In the genomic region with DNA sequence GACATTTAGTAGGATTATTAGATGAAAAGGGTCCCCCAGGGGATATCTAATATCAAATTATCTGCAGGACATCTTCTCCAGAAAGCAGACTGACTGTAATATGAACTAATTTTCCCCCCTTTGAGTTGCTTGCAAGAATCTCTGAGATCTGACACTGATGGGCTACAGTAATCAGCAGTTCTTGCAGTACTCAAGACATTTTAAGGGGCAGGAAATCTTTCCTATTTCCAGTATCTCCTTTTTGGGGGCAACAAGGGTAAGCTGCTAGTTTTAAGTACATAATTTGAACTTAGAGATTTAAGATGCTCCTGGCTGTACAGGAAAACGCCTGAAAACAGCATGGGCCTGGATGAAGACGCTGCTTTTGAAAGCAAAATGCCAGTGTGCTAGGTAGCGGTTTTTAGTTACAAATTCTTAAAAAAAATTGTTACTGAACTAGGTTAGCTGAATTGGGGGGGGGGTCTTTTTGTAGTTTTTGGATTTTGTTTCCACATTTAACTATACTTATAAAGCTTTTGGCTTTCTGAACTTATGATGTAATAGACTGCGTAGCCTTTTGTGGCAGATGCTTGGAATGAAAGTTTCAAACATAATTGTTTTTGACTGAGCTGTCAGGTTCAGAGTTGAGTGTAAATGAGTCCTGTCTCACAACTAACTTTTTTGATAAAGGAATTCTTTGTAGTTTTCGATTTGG, we compare ENCODE assay signal across 8 cellular contexts. TPM values are rescaled to one million over a fixed set of nuclear protein-coding genes. Genes with fewer than 3 reads are reported as not detected.
DNase-seq lines count a peak whose midpoint lies in the region; ATAC-seq and TF ChIP-seq lines count a peak whose summit lies in the region.

No MANE protein-coding gene starts in this region.

- 71 to 76% (median 74%) methylated on average over 5 of the region's 5 CpGs for WGBS in heart left ventricle, 4 donors
- no CpG with 5 or more reads among the region's 5 CpGs for whole genome bisulfite sequencing in mesendoderm (ENCODE audit: extremely low coverage, insufficient coverage, low lambda C conversion rate)

- intact Hi-C loops in heart left ventricle (cut with DNase I) (loop anchor here in 9 of 10 donors (2.0 to 10.0 kb wide), 12 partner anchors 51 to 372 kb away; a partner anchor contains a TSS), Right ventricle myocardium superior (cut with DNase I) (loop anchor here (5.0 to 10.0 kb wide), 2 partner anchors 121 to 372 kb away; no protein-coding TSS in a partner anchor), breast epithelium (cut with DNase I; ENCODE audit: low total_unique reads) (no loop called here), upper lobe of right lung (cut with DNase I) (no loop called here)

- ATAC-seq in heart left ventricle, result no peak
- no peak for ATAC-seq in Right ventricle myocardium superior (ENCODE audit: poor library complexity)
- no peak for ATAC-seq in upper lobe of right lung
- ATAC-seq in GM21737 (IDR thresholded peaks at IDR 0.05; ENCODE audit: unreplicated experiment), result no peak
- no peak for ATAC-seq in HG02623 (IDR thresholded peaks at IDR 0.05; ENCODE audit: unreplicated experiment)

- H2BK120ac ChIP-seq in mesendoderm (ENCODE audit: low read depth, low read length), result no peak overlapping the region

- H3K9me3 ChIP-seq in heart left ventricle, result no peaks in the 10 kb centered on the region
- H3K9me3 ChIP-seq in breast epithelium, result no peaks in the 10 kb centered on the region
- H3K9me3 ChIP-seq in upper lobe of right lung, result no peaks in the 10 kb centered on the region

- H4K8ac ChIP-seq in mesendoderm (ENCODE audit: low read depth, low read length), result no peak overlapping the region

- H3K23ac ChIP-seq in mesendoderm (ENCODE audit: low read length), result no peak overlapping the region

- H3K79me2 ChIP-seq in mesendoderm (ENCODE audit: control insufficient read depth, insufficient read depth, low read length), result peaks cover 43% of the 10 kb centered on the region

- H2BK5ac ChIP-seq in mesendoderm (ENCODE audit: low read length), result no peak overlapping the region

- H3K36me3 ChIP-seq in heart left ventricle (no peaks in the 10 kb centered on the region), breast epithelium (no peaks in the 10 kb centered on the region), mesendoderm (ENCODE audit: control insufficient read depth, insufficient read depth, low read length) (no peaks in the 10 kb centered on the region), upper lobe of right lung (no peaks in the 10 kb centered on the region)

- peak overlapping the region; percentile 56 for H3K9ac ChIP-seq in mesendoderm (ENCODE audit: low read length)

- no peak overlapping the region for H2AK5ac ChIP-seq in mesendoderm (ENCODE audit: low read length)

- DNase-seq in heart left ventricle, result no peak
- no peak for DNase-seq in Right ventricle myocardium superior
- no peak for DNase-seq in breast epithelium (ENCODE audit: low spot score in 2 of 2)
- DNase-seq in mesendoderm, result no peak
- no peak for DNase-seq in upper lobe of right lung
- DNase-seq in NK-92 (lab: John Stamatoyannopoulos, UW; ENCODE audit: unreplicated experiment), result no peak

- peak overlapping the region; percentile 55 for H3K4ac ChIP-seq in mesendoderm (ENCODE audit: low read depth, low read length)

- TF ChIP-seq POLR2A in heart left ventricle (IDR thresholded peaks at IDR 0.05) (no peak), breast epithelium (IDR thresholded peaks at IDR 0.05) (no peak)

- H3K56ac ChIP-seq in mesendoderm (ENCODE audit: low read length), result peak overlapping the region; percentile 71

- H3K4me1 ChIP-seq in heart left ventricle (peaks cover 0 to 39% (median 12%) of the 10 kb centered on the region in 12 donors), breast epithelium (peaks cover 0 to 12% of the 10 kb centered on the region in 2 donors), mesendoderm (ENCODE audit: control insufficient read depth, low read depth, low read length) (peaks cover 2% of the 10 kb centered on the region), upper lobe of right lung (no peaks in the 10 kb centered on the region)

- H3K4me3 ChIP-seq in heart left ventricle (peak overlapping the region in 11 of 12 donors; percentile 14 to 96 (median 87)), breast epithelium (peak overlapping the region; percentile 96 to 98 (median 96)), mesendoderm (ENCODE audit: low read length) (no peak overlapping the region), upper lobe of right lung (peak overlapping the region; percentile 81)

- TF ChIP-seq CTCF in heart left ventricle (IDR thresholded peaks at IDR 0.05) (no peak), breast epithelium (IDR thresholded peaks at IDR 0.05) (no peak), upper lobe of right lung (IDR thresholded peaks at IDR 0.05) (no peak)

- H3K27me3 ChIP-seq in heart left ventricle (peaks cover 0 to 6% (median 0%) of the 10 kb centered on the region in 9 donors), breast epithelium (no peaks in the 10 kb centered on the region), mesendoderm (ENCODE audit: insufficient read depth, low read length, poor library complexity) (no peaks in the 10 kb centered on the region), upper lobe of right lung (peaks cover 4% of the 10 kb centered on the region)

- peak overlapping the region; percentile 92 for H2BK15ac ChIP-seq in mesendoderm (replicated peaks; ENCODE audit: low read depth)

- peak overlapping the region; percentile 17 for H3K4me2 ChIP-seq in mesendoderm (ENCODE audit: low read length)

- peaks cover 5% of the 10 kb centered on the region for H3K79me1 ChIP-seq in mesendoderm (ENCODE audit: low read length)

- H3K18ac ChIP-seq in mesendoderm (ENCODE audit: low read length), result peak overlapping the region; percentile 68

- H4K5ac ChIP-seq in mesendoderm (ENCODE audit: low read length), result no peak overlapping the region

- peak overlapping the region; percentile 31 to 100 (median 96) for H3K27ac ChIP-seq in heart left ventricle
- H3K27ac ChIP-seq in breast epithelium, result peak overlapping the region; percentile 99
- H3K27ac ChIP-seq in mesendoderm (ENCODE audit: low read depth, low read length), result no peak overlapping the region
- peak overlapping the region; percentile 32 for H3K27ac ChIP-seq in upper lobe of right lung

RNA-seq across cellular contexts. Expression of a gene that starts 2.3 kb away (rescaled TPM):
- total RNA-seq in heart left ventricle, result 10 to 100 TPM in 3 of 9 donors, 1 to 10 TPM in 6; 4.0 to 23.2 (median 9.2) TPM
- polyA plus RNA-seq in heart left ventricle, result 1 to 10 TPM; 1.9 to 4.4 TPM
- 7.4 TPM for total RNA-seq in Right ventricle myocardium superior
- 100 to 1,000 TPM in 1 of 3 donors, 10 to 100 TPM in 2; 14.6 to 111 (median 80.3) TPM for total RNA-seq in breast epithelium
- 19.1 TPM for polyA plus RNA-seq in mesendoderm (2013, experiment 1 of 2)
- polyA plus RNA-seq in mesendoderm (2013, experiment 2 of 2), result 18.6 TPM
- total RNA-seq in upper lobe of right lung, result 13.2 TPM

Comparison
In these comparisons a context has a peak if more than half of its experiments do, and no peak if none do; other contexts are left out.
1. intact Hi-C loops: an anchor here in heart left ventricle (2.0 to 10.0 kb wide) and Right ventricle myocardium superior (5.0 to 10.0 kb wide); none called in breast epithelium and upper lobe of right lung.